8 cellular contexts compared by ENCODE assay signal in the genomic region with DNA sequence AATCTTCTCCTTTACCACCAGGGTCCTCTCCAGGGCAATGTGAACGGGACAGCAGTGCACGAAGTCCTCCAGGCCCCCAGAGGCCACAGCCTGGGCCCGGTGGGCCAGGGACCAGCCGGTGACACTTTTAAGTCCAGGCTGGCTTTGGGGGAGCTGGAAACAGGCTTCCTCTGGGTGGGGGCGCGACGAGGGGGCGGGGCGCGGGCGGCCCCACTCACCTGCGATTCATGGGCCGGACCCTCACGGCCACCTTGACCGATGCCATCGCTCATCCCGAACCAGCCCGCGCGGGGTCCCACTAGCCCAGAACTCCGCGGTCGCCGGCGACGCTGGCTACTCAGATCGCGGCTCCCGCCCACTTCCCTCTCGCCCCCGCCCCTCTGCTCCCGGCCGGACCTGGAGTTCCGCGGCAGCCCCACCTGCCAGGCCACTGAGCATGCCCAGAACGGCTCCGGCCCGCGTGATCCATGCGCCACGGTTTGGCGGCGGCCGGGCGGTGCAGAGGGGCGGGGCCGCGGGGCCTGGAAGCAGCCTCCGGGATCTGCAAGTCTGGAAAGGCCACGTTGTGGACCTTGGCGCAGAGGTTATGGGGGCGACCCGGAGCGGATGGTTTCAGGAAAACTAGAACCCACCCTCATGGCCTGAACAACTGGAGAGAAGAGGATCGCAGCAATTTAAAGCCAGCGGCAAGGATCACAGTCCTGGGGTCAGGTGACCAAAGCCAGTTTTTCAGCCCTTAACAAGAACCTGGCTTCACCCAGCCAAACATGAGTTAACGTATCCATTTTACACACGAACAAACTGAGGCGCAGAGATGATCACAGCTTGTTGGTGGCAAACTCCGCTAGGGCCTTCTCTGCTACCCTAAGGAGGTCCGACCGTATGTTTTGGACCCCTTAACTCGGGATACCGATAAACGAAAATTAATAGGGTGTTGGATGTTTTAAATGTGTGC. TPM values are rescaled to one million over a fixed set of nuclear protein-coding genes. Genes with fewer than 3 reads are reported as not detected.
DNase-seq lines count a peak whose midpoint lies in the region; ATAC-seq lines count a peak whose summit lies in the region.

A gene with protein sequence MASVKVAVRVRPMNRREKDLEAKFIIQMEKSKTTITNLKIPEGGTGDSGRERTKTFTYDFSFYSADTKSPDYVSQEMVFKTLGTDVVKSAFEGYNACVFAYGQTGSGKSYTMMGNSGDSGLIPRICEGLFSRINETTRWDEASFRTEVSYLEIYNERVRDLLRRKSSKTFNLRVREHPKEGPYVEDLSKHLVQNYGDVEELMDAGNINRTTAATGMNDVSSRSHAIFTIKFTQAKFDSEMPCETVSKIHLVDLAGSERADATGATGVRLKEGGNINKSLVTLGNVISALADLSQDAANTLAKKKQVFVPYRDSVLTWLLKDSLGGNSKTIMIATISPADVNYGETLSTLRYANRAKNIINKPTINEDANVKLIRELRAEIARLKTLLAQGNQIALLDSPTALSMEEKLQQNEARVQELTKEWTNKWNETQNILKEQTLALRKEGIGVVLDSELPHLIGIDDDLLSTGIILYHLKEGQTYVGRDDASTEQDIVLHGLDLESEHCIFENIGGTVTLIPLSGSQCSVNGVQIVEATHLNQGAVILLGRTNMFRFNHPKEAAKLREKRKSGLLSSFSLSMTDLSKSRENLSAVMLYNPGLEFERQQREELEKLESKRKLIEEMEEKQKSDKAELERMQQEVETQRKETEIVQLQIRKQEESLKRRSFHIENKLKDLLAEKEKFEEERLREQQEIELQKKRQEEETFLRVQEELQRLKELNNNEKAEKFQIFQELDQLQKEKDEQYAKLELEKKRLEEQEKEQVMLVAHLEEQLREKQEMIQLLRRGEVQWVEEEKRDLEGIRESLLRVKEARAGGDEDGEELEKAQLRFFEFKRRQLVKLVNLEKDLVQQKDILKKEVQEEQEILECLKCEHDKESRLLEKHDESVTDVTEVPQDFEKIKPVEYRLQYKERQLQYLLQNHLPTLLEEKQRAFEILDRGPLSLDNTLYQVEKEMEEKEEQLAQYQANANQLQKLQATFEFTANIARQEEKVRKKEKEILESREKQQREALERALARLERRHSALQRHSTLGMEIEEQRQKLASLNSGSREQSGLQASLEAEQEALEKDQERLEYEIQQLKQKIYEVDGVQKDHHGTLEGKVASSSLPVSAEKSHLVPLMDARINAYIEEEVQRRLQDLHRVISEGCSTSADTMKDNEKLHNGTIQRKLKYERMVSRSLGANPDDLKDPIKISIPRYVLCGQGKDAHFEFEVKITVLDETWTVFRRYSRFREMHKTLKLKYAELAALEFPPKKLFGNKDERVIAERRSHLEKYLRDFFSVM (N-terminal part only) (minus strand): TSS at position 438 of the 955 bp plus-strand sequence. CDS start 173 bp downstream, at position 265.

- H3K9me3 Mint-ChIP-seq in activated T-cell treated with anti-CD3 and anti-CD28 coated beads, Interleukin-2, amount 50 U/mL, for 4 hours: no peaks in the 10 kb centered on the region

- no peaks in the 10 kb centered on the region for H3K36me3 ChIP-seq in esophagus (ENCODE audit: control insufficient read depth in 2 of 2, insufficient read depth in 2 of 2, low read length in 1 of 2)

- DNase-seq in DMS 273 (lab: John Stamatoyannopoulos, UW; ENCODE audit: unreplicated experiment) (peak; percentile 96), HuH-7 (ENCODE audit: low spot score) (peak; percentile 96), OCI-M2 (lab: John Stamatoyannopoulos, UW; ENCODE audit: unreplicated experiment) (peak; percentile 59), myocyte (ENCODE audit: low read depth) (peak; percentile 89)
- peak; percentile 79 for DNase-seq in activated T-cell treated with anti-CD3 and anti-CD28 coated beads, Interleukin-2, amount 50 U/mL, for 4 hours
- peak; percentile 70 for DNase-seq in stimulated activated CD8-positive, alpha-beta memory T cell treated with anti-CD3 and anti-CD28 coated beads, Interleukin-7, amount 100 ng/mL, for 24 hours (ENCODE audit: low read depth)

- peak within 1 kb of the TSS; percentile 79 for H3K4me3 Mint-ChIP-seq in activated T-cell treated with anti-CD3 and anti-CD28 coated beads, Interleukin-2, amount 50 U/mL, for 4 hours

- H3K4me3 ChIP-seq in esophagus (ENCODE audit: low read depth in 1 of 2, low read length in 2 of 2): peak within 1 kb of the TSS; percentile 71 to 89

- H3K4me1 ChIP-seq in esophagus (ENCODE audit: control insufficient read depth in 2 of 2, insufficient read depth in 2 of 2, low read length in 1 of 2): peaks cover 3 to 8% of the 10 kb centered on the region in 2 donors

- no peaks in the 10 kb centered on the region for H3K9me3 ChIP-seq in esophagus (ENCODE audit: control insufficient read depth in 2 of 2, insufficient read depth in 1 of 2, low read depth in 1 of 2, low read length in 1 of 2)

- H3K27me3 ChIP-seq in esophagus (ENCODE audit: control insufficient read depth in 1 of 2, insufficient read depth in 2 of 2, low read length in 2 of 2): no peaks in the 10 kb centered on the region

- 9% methylated on average over 59 to 65 of the region's 65 CpGs for WGBS in esophagus, 2 donors

- peaks cover 9% of the 10 kb centered on the region for H3K27me3 Mint-ChIP-seq in activated T-cell treated with anti-CD3 and anti-CD28 coated beads, Interleukin-2, amount 50 U/mL, for 4 hours (ENCODE audit: low read depth)

- peak; percentile 87 for ATAC-seq in GM21526 (IDR thresholded peaks at IDR 0.05; ENCODE audit: low FRiP score, unreplicated experiment)
- peak; percentile 77 to 82 for ATAC-seq in activated T-cell treated with anti-CD3 and anti-CD28 coated beads, Interleukin-2, amount 50 U/mL, for 4 hours

- peaks cover 40% of the 10 kb centered on the region for H3K4me1 Mint-ChIP-seq in activated T-cell treated with anti-CD3 and anti-CD28 coated beads, Interleukin-2, amount 50 U/mL, for 4 hours (ENCODE audit: low read depth)

- H3K36me3 Mint-ChIP-seq in activated T-cell treated with anti-CD3 and anti-CD28 coated beads, Interleukin-2, amount 50 U/mL, for 4 hours (ENCODE audit: insufficient read depth): no peaks in the 10 kb centered on the region

- peak within 1 kb of the TSS; percentile 73 to 87 for H3K27ac ChIP-seq in esophagus (ENCODE audit: low read depth in 2 of 2, low read length in 1 of 2)

RNA-seq across cellular contexts. Expression of the gene that starts here (rescaled TPM):
- 1 to 10 TPM; 3.7 to 6.4 (median 4.8) TPM for total RNA-seq in activated T-cell treated with anti-CD3 and anti-CD28 coated beads, Interleukin-2, amount 50 U/mL, for 4 hours
- 1 to 10 TPM; 5.2 to 7.3 TPM for polyA plus RNA-seq in esophagus
- total RNA-seq in myocyte: 16.0 and 21.2 TPM in 2 replicates
- 7.1 TPM for polyA plus RNA-seq in myocyte (2012)

Comparison
In these comparisons a context has a peak if more than half of its experiments do, and no peak if none do; other contexts are left out.
1. Peak in every context shown above with its lines: DNase-seq, ATAC-seq, H3K4me3 ChIP-seq and H3K27ac ChIP-seq.